8 cellular contexts compared by ENCODE assay signal in genomic region chr12:25387136-25388050, GRCh38.
DNase-seq lines count a peak whose midpoint lies in the region; ATAC-seq and TF ChIP-seq lines count a peak whose summit lies in the region.

No MANE protein-coding gene starts in this region.

- no peak for TF ChIP-seq POLR2A in lower leg skin (IDR thresholded peaks at IDR 0.05)

- in situ Hi-C loops in G401 (cut with HindIII; ENCODE audit: low sequenced_read_pairs): no loop called here

- TF ChIP-seq CTCF in lower leg skin (IDR thresholded peaks at IDR 0.05): peak in 1 of 3 donors; percentile 76

- no peaks in the 10 kb centered on the region for H3K9me3 ChIP-seq in duodenal mucosa (ENCODE audit: control insufficient read depth in 1 of 2, low read length in 2 of 2)

- H3K4me1 ChIP-seq in duodenal mucosa (ENCODE audit: control insufficient read depth in 1 of 2, insufficient read depth in 2 of 2, low read length in 2 of 2): peaks cover 29 to 39% of the 10 kb centered on the region in 2 donors

- intact Hi-C loops in lower leg skin (cut with DNase I; ENCODE audit: low total_unique reads): no loop called here

- WGBS in lower leg skin, 2 donors: 17% methylated on average over 16 of the region's 16 CpGs

- ATAC-seq in HG03354 (IDR thresholded peaks at IDR 0.05; ENCODE audit: poor library complexity, severe bottlenecking, unreplicated experiment) (peak; percentile 25), GM21390 (IDR thresholded peaks at IDR 0.05; ENCODE audit: unreplicated experiment) (no peak)

- H3K9ac ChIP-seq in duodenal mucosa (ENCODE audit: low read depth in 1 of 2, low read length in 2 of 2): peak overlapping the region; percentile 56 to 92

- H3K27me3 ChIP-seq in duodenal mucosa (ENCODE audit: control insufficient read depth in 1 of 2, insufficient read depth in 2 of 2, low read length in 2 of 2): no peaks in the 10 kb centered on the region

- DNase-seq in G401 (ENCODE audit: low spot score) (peak; percentile 93), NCI-H526 treated with DMSO at 0.1 percent for 48 hours (lab: John Stamatoyannopoulos, UW) (peak; percentile 86), lower leg skin (ENCODE audit: low spot score in 2 of 2) (peak; percentile 91 to 97)
- DNase-seq in activated CD4-positive, alpha-beta T cell treated with anti-CD3 and anti-CD28 coated beads, Interleukin-2, amount 50 U/mL, for 4 hours: peak; percentile 70 to 72
- peak; percentile 64 for DNase-seq in stimulated activated CD4-positive, alpha-beta T cell treated with anti-CD3 and anti-CD28 coated beads, Interleukin-4, amount 100 ng/mL, for 1 hour

- H3K27ac ChIP-seq in duodenal mucosa (ENCODE audit: low read depth, low read length): no peak overlapping the region

- H3K4me3 ChIP-seq in duodenal mucosa (ENCODE audit: low read depth in 1 of 2, low read length in 2 of 2): peak overlapping the region; percentile 84 to 87
- no peak overlapping the region for H3K4me3 ChIP-seq in lower leg skin (ENCODE audit: low read depth, poor library complexity, severe bottlenecking)

- H3K36me3 ChIP-seq in duodenal mucosa (ENCODE audit: control insufficient read depth in 1 of 2, insufficient read depth in 2 of 2, low read length in 2 of 2): no peaks in the 10 kb centered on the region
